In the genomic region with DNA sequence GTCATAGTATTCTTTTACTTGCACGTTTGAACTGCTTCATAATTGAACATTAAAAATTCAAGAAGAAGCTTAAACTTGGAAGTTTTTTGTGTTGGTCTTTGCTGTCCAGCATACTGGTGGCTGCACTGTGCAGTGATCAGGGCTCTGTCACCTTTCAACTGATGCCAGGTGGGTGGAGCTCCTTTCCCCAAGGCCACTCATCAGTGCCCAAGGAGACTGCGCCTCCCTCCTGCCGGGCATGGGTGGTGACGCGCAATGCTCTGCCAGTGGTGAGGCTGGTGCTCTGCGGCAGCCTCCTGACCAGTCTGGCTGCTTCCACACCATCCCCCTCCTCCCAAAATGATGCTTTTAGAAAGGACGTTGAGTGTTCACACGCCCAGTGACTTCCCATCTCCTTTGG, we compare ENCODE assay signal across 21 cellular contexts. TPM values are rescaled to one million over a fixed set of nuclear protein-coding genes. Genes with fewer than 3 reads are reported as not detected.
DNase-seq lines count a peak whose midpoint lies in the region; ATAC-seq, FAIRE-seq and TF ChIP-seq lines count a peak whose summit lies in the region.
"Had no signal": no experiment of that assay in that cellular context is flagged by ENCODE, and none has a peak within 500 bp of the region (broad histone marks: within the 10 kb centered on the region; RNA-seq: fewer than 3 reads in every experiment).

No MANE protein-coding gene starts in this region.

- in situ Hi-C loops in HepG2 (cut with HindIII; ENCODE audit: extremely low pct_ligation_motif_present, low pct_unique_long_range_greater_than_20kb): loop anchor here (25.0 kb wide), 1 partner anchor 435 kb away; no protein-coding TSS in a partner anchor

- peaks cover 1 to 12% of the 10 kb centered on the region in 2 experiments; a peak in 3 of 5 replicates for H3K27me3 ChIP-seq in HepG2 (ENCODE audit: control insufficient read depth in 1 of 2, insufficient read depth in 2 of 2, low read length in 2 of 2)
- peaks cover 0 to 10% of the 10 kb centered on the region in 2 donors for H3K27me3 ChIP-seq in small intestine (ENCODE audit: control insufficient read depth in 2 of 2, insufficient read depth in 2 of 2, low read length in 2 of 2)
- no peaks in the 10 kb centered on the region for H3K27me3 ChIP-seq in upper lobe of left lung

- peak; percentile 24 for TF ChIP-seq CTCF in HepG2 (CRISPR knock-in tag; IDR thresholded peaks at IDR 0.05)
- TF ChIP-seq CTCF in D721Med (IDR thresholded peaks at IDR 0.05; ENCODE audit: insufficient read depth, missing control alignments): no peak
- no peak for TF ChIP-seq CTCF in upper lobe of left lung (IDR thresholded peaks at IDR 0.05)

- BruUV-seq in HepG2 (replicated peaks; lab: Mats Ljungman, UMichigan): no TSS peak

- H3K36me3 ChIP-seq in HepG2 (replicated peaks in 1 of 2; ENCODE audit: control insufficient read depth in 1 of 2, insufficient read depth in 2 of 2, low read length in 2 of 2) (no peaks in the 10 kb centered on the region), small intestine (ENCODE audit: control insufficient read depth in 2 of 2, insufficient read depth in 2 of 2, low read length in 2 of 2) (no peaks in the 10 kb centered on the region), upper lobe of left lung (no peaks in the 10 kb centered on the region)
- H3K36me3 ChIP-seq: HAP-1 had no signal

- no peak for TF ChIP-seq RAD21 in HepG2 (CRISPR knock-in tag; IDR thresholded peaks at IDR 0.05)

- no peak for TF ChIP-seq EP300 in HepG2 (IDR thresholded peaks at IDR 0.05; ENCODE audit: low read depth in 2 of 2, low read length in 2 of 2)
- TF ChIP-seq EP300 in HepG2 (CRISPR knock-in tag; IDR thresholded peaks at IDR 0.05; ENCODE audit: borderline replicate concordance): no peak
- TF ChIP-seq EP300 in upper lobe of left lung (IDR thresholded peaks at IDR 0.05): no peak

- H3K27ac ChIP-seq in HepG2 (ENCODE audit: extremely low read length, insufficient read depth, low read length) (no peak overlapping the region), small intestine (ENCODE audit: low read depth in 1 of 2, low read length in 1 of 2) (no peak overlapping the region), upper lobe of left lung (no peak overlapping the region)

- CTCF ChIA-PET in HepG2 (lab: Yijun Ruan, JAX; ENCODE audit: low intra/inter-chr PET ratio, low total read pairs): no interaction called here

- POLR2A ChIA-PET in HepG2 (lab: Yijun Ruan, JAX): interaction anchor here (1.2 kb wide), 1 partner anchor 65 kb away, joined by 5 read pairs; no protein-coding TSS in a partner anchor

- H3K4me3 ChIP-seq in HepG2 (replicated peaks in 1 of 3; ENCODE audit: insufficient read depth in 1 of 3, low read depth in 2 of 3, low read length in 3 of 3) (no peak overlapping the region), small intestine (ENCODE audit: low read depth in 1 of 2, low read length in 2 of 2) (no peak overlapping the region), upper lobe of left lung (no peak overlapping the region)
- H3K4me3 ChIP-seq: HAP-1 had no signal

- H2AFZ ChIP-seq in HepG2 (ENCODE audit: low read length): no peak overlapping the region

- ATAC-seq in HepG2 (no peak), upper lobe of left lung (ENCODE audit: low FRiP score in 2 of 2) (no peak), HG02610 (IDR thresholded peaks at IDR 0.05; ENCODE audit: unreplicated experiment) (no peak)

- H4K20me1 ChIP-seq in HepG2 (ENCODE audit: insufficient read depth, low read length): no peaks in the 10 kb centered on the region

- TF ChIP-seq POLR2A in HepG2 (IDR thresholded peaks at IDR 0.05; ENCODE audit: insufficient read depth in 1 of 2, low read depth in 2 of 2, low read length in 2 of 2) (no peak), upper lobe of left lung (IDR thresholded peaks at IDR 0.05) (no peak)

- DNase-seq in HT-29 (ENCODE audit: low spot score): peak; percentile 23
- peak; percentile 18 for DNase-seq in SW480 (ENCODE audit: low spot score)
- DNase-seq in HepG2 (ENCODE audit: low spot score): no peak
- peak; percentile 21 for DNase-seq in small intestine
- no peak for DNase-seq in D721Med (ENCODE audit: insufficient read length, low spot score)
- no peak for DNase-seq in upper lobe of left lung
- no peak for DNase-seq in NCI-H69 (lab: John Stamatoyannopoulos, UW)
- DNase-seq: C1 segment of cervical spinal cord; Calu3; CD4-positive, alpha-beta memory T cell; COR-L47; DMS153; DND-41; GOT3 had no signal

- no peak overlapping the region for H3K9ac ChIP-seq in HepG2 (ENCODE audit: insufficient read depth, low read depth, low read length)

- intact Hi-C loops in HepG2 (cut with micrococcal nuclease; ENCODE audit: unreplicated experiment): no loop called here

- H3K4me1 ChIP-seq in HepG2 (ENCODE audit: insufficient read depth, low read length) (peaks cover 12% of the 10 kb centered on the region; the same call in 1 of the 2 replicates), small intestine (ENCODE audit: control insufficient read depth in 2 of 2, insufficient read depth in 1 of 2, low read depth in 1 of 2, low read length in 1 of 2) (no peaks in the 10 kb centered on the region), upper lobe of left lung (no peaks in the 10 kb centered on the region)
- H3K4me1 ChIP-seq: HAP-1 had no signal

- H3K9me3 ChIP-seq in HepG2 (ENCODE audit: low read length): peaks cover 8% of the 10 kb centered on the region
- peaks cover 2% of the 10 kb centered on the region for H3K9me3 ChIP-seq in small intestine (ENCODE audit: control insufficient read depth, low read depth)
- peaks cover 0 to 17% (median 10%) of the 10 kb centered on the region in 4 donors for H3K9me3 ChIP-seq in upper lobe of left lung

- H3K4me2 ChIP-seq in HepG2 (ENCODE audit: low read depth, low read length): no peak overlapping the region

- WGBS in HepG2 (ENCODE audit: low lambda C conversion rate): 35% methylated on average over 3 of the region's 8 CpGs
- WGBS in small intestine, 3 donors: 72 to 85% (median 75%) methylated on average over 8 of the region's 8 CpGs
- 72 to 92% methylated on average over 7 to 8 of the region's 8 CpGs for WGBS in upper lobe of left lung, 2 donors

- H3K79me2 ChIP-seq in HepG2 (ENCODE audit: insufficient read depth, low read length): no peaks in the 10 kb centered on the region

- FAIRE-seq in HepG2 (lab: Jason Lieb, UNC) (no peak), small intestine (lab: Jason Lieb, UNC) (no peak), D721Med (lab: Jason Lieb, UNC) (no peak)
- FAIRE-seq: G401.6, GM12891, GM18507, H54 had no signal

TF ChIP-seq in HepG2, 621 proteins besides CTCF, POLR2A, EP300 and RAD21:
- TF ChIP-seq ZNF232 (CRISPR knock-in tag; IDR thresholded peaks at IDR 0.05; ENCODE audit: borderline replicate concordance) (no peak), HNRNPL (IDR thresholded peaks at IDR 0.05; ENCODE audit: low read depth, low read length) (0 out of 2 replicates have a peak, but pooled peaks have one; percentile 37)
TF ChIP-seq in HepG2: peak in this region for 1.

RNA-seq across cellular contexts. Expression of a gene that starts 16.0 kb away (rescaled TPM):
- total RNA-seq in HT-29 (2014; rRNA removed; shearing (Covaris generic)): 1.7 and 3.6 TPM in 2 replicates
- total RNA-seq in HepG2 (2016; rRNA removed; fragmentation: Illumina TruSeq; extraction: Trizol): 10.4 and 13.6 TPM in 2 replicates
- total RNA-seq in HepG2 (2016; cell fraction: cytosol; rRNA removed; fragmentation: Illumina TruSeq; extraction: Trizol; ENCODE audit: low read depth): 6.1 and 8.9 TPM in 2 replicates
- 12.4 and 15.9 TPM in 2 replicates for total RNA-seq in HepG2 (2016; cell fraction: insoluble cytoplasmic fraction; rRNA removed; fragmentation: Illumina TruSeq; extraction: Trizol)
- total RNA-seq in HepG2 (2016; cell fraction: membrane; rRNA removed; fragmentation: Illumina TruSeq; extraction: Trizol): 11.2 and 12.8 TPM in 2 replicates
- total RNA-seq in HepG2 (2016; cell fraction: nucleus; rRNA removed; fragmentation: Illumina TruSeq; extraction: Trizol): 18.3 and 32.5 TPM in 2 replicates
- polyA plus RNA-seq in HepG2 (2011; rRNA removed): 11.8 and 20.9 TPM in 2 replicates
- polyA plus RNA-seq in HepG2 (2011; cell fraction: cytosol; rRNA removed): 7.9 and 14.0 TPM in 2 replicates
- polyA plus RNA-seq in HepG2 (2011; cell fraction: nucleus; rRNA removed): 35.4 and 60.5 TPM in 2 replicates
- polyA plus RNA-seq in HepG2 (2012): 7.9 and 15.6 TPM in 2 replicates
- 9.0 and 9.7 TPM in 2 replicates for polyA plus RNA-seq in HepG2 (2016; cell fraction: cytosol; fragmentation: Illumina TruSeq; extraction: Trizol; ENCODE audit: low read depth)
- polyA plus RNA-seq in HepG2 (2016; cell fraction: insoluble cytoplasmic fraction; fragmentation: Illumina TruSeq; extraction: Trizol; ENCODE audit: low read depth): 12.7 and 13.9 TPM in 2 replicates
- polyA plus RNA-seq in HepG2 (2016; cell fraction: membrane; fragmentation: Illumina TruSeq; extraction: Trizol; ENCODE audit: low read depth): 12.9 and 14.9 TPM in 2 replicates
- 20.5 and 30.2 TPM in 2 replicates for polyA plus RNA-seq in HepG2 (2016; cell fraction: nucleus; fragmentation: Illumina TruSeq; extraction: Trizol; ENCODE audit: insufficient read depth, low read depth)
- 0.19 and 17.1 TPM in 2 replicates for polyA minus RNA-seq in HepG2 (2011; rRNA and poly(A)+ RNA removed; ENCODE audit: low replicate concordance)
- polyA minus RNA-seq in HepG2 (2011; cell fraction: cytosol; rRNA and poly(A)+ RNA removed): 5.8 and 10.2 TPM in 2 replicates
- 34.9 and 52.0 TPM in 2 replicates for polyA minus RNA-seq in HepG2 (2011; cell fraction: nucleus; rRNA and poly(A)+ RNA removed)
- 1 to 10 TPM; 2.7 to 7.4 (median 6.6) TPM for polyA plus RNA-seq in small intestine
- total RNA-seq in upper lobe of left lung: 10 to 100 TPM; 19.5 to 26.6 (median 24.4) TPM
- polyA plus RNA-seq: BJ had no signal

Comparison
In these comparisons a context has a peak if more than half of its experiments do, and no peak if none do; other contexts are left out.
1. DNase-seq: peak in HT-29 (single experiment), SW480 (single experiment) and small intestine (single experiment); none in HepG2 (single experiment), D721Med (single experiment), upper lobe of left lung (0 of 2) and NCI-H69 (single experiment).